ENCODE assay signal across 11 cellular contexts in the genomic region with DNA sequence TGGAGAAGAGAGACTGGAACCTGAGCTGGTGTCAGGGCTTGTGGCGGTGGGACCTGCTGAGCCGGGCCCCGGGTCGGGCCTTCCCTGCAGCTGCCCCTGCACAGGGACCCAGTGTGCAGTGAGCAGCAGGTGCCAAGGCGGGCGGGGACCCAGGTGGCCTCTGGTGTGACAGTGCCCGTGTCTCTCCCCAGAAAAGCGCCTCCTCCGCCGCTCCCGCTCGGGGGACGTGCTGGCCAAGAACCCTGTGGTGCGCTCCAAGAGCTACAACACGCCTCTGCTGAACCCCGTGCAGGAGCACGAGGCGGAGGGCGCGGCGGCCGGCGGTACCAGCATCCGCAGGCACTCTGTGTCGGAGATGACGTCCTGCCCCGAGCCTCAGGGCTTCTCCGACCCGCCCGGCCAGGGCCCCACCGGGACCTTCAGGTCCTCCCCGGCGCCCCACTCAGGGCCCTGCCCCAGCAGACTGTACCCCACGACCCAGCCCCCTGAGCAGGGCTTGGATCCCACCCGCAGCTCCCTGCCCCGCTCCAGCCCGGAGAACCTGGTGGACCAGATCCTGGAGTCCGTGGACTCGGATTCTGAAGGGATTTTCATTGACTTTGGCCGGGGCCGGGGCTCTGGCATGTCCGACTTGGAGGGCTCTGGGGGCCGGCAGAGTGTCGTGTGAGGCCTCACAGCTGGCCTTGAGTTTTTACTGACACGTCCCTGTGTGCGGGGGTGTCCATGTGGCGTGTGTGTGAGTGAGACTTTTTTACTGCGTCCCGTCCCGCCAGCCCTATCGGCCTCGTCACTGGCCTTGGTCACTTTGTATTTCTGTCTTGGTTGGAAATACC. TPM values are rescaled to one million over a fixed set of nuclear protein-coding genes. Genes with fewer than 3 reads are reported as not detected.
A peak's percentile ranks its signal among the peaks of the same experiment; 100 is the strongest.
DNase-seq lines count a peak whose midpoint lies in the region; ATAC-seq, FAIRE-seq and TF ChIP-seq lines count a peak whose summit lies in the region.
"Had no signal": no experiment of that assay in that cellular context is flagged by ENCODE, and none has a peak within 500 bp of the region (broad histone marks: within the 10 kb centered on the region; RNA-seq: fewer than 3 reads in every experiment).

No MANE protein-coding gene starts in this region.

- H2AK5ac ChIP-seq in H1 (ENCODE audit: low read depth, low read length) (no peak overlapping the region), neuronal stem cell (ENCODE audit: low read depth, low read length) (peak overlapping the region; percentile 90)

- H3K9me3 ChIP-seq in H1 (ENCODE audit: insufficient read depth in 2 of 2, low read depth in 1 of 2, low read length in 1 of 2) (no peaks in the 10 kb centered on the region), neuronal stem cell (replicated peaks in 1 of 2; ENCODE audit: control insufficient read depth in 2 of 2, insufficient read depth in 1 of 2, low read depth in 1 of 2, low read length in 2 of 2) (peaks cover 0 to 4% of the 10 kb centered on the region in 2 donors), ascending aorta (no peaks in the 10 kb centered on the region)

- TF ChIP-seq POLR2A in H1 (IDR thresholded peaks at IDR 0.05; ENCODE audit: control extremely low read depth in 1 of 2, low read depth in 2 of 2, low read length in 2 of 2) = no peak

- no peak overlapping the region for H3K4ac ChIP-seq in H1 (replicated peaks; ENCODE audit: insufficient read length, low read depth, low read length)
- H3K4ac ChIP-seq in neuronal stem cell (ENCODE audit: low read length) = no peak overlapping the region

- peaks cover 0 to 14% of the 10 kb centered on the region in 2 experiments for H4K20me1 ChIP-seq in H1 (replicated peaks in 1 of 2; ENCODE audit: control insufficient read depth in 1 of 2, insufficient read depth in 2 of 2, low read length in 2 of 2)

- no peak for TF ChIP-seq RAD21 in H1 (IDR thresholded peaks at IDR 0.05 in 1 of 2, conservative IDR thresholded peaks at IDR 0.05 in 1 of 2; ENCODE audit: low read depth in 2 of 2, low read length in 2 of 2)

- H3K23me2 ChIP-seq in H1 (ENCODE audit: low read depth, low read length) = no peaks in the 10 kb centered on the region

- H2BK120ac ChIP-seq in H1 (replicated peaks; ENCODE audit: low read depth, low read length) (no peak overlapping the region), neuronal stem cell (ENCODE audit: low read depth, low read length) (no peak overlapping the region)

- H4K91ac ChIP-seq in H1 (replicated peaks; ENCODE audit: insufficient read length, low read length) = no peak overlapping the region
- no peak overlapping the region for H4K91ac ChIP-seq in neuronal stem cell (ENCODE audit: low read depth, low read length, poor library complexity)

- peak overlapping the region; percentile 20; the same call in 1 of the 2 replicates for H2BK5ac ChIP-seq in H1 (ENCODE audit: low read depth, low read length)
- H2BK5ac ChIP-seq in neuronal stem cell (ENCODE audit: low read length) = no peak overlapping the region

- H3K14ac ChIP-seq in H1 (ENCODE audit: insufficient read length) = no peak overlapping the region
- H3K14ac ChIP-seq in neuronal stem cell (ENCODE audit: low read length) = peak overlapping the region; percentile 47

- H4K8ac ChIP-seq in H1 (ENCODE audit: extremely low read depth, insufficient read depth, low read length) (no peak overlapping the region), neuronal stem cell (ENCODE audit: low read depth, low read length) (no peak overlapping the region)

- TF ChIP-seq EP300 in H1 (IDR thresholded peaks at IDR 0.05; ENCODE audit: borderline replicate concordance in 1 of 2, low read depth in 2 of 2, low read length in 2 of 2) = no peak

- no peaks in the 10 kb centered on the region for H3K79me1 ChIP-seq in H1 (ENCODE audit: low read depth, low read length)
- H3K79me1 ChIP-seq in neuronal stem cell (ENCODE audit: low read depth, low read length) = no peaks in the 10 kb centered on the region

- H3K4me2 ChIP-seq in H1 (ENCODE audit: insufficient read depth in 1 of 2, low read depth in 2 of 2, low read length in 2 of 2) (no peak overlapping the region), neuronal stem cell (ENCODE audit: insufficient read depth, low read length, poor library complexity, severe bottlenecking) (no peak overlapping the region)
- H3K4me2 ChIP-seq: PC-9 had no signal

- H2BK15ac ChIP-seq in H1 (ENCODE audit: low read length) (peak overlapping the region; percentile 18; the same call in 1 of the 2 replicates), neuronal stem cell (ENCODE audit: low read length) (peak overlapping the region; percentile 37)

- H3K36me3 ChIP-seq in H7 (replicated peaks; ENCODE audit: control insufficient read depth, insufficient read depth, low read length) = no peaks in the 10 kb centered on the region
- H3K36me3 ChIP-seq in H1 (ENCODE audit: control insufficient read depth in 2 of 4, insufficient read depth in 4 of 4, low read length in 3 of 4) = no peaks in the 10 kb centered on the region
- peaks cover 0 to 3% of the 10 kb centered on the region in 2 donors for H3K36me3 ChIP-seq in neuronal stem cell (replicated peaks in 1 of 2; ENCODE audit: control insufficient read depth in 2 of 2, insufficient read depth in 2 of 2, low read length in 2 of 2)
- no peaks in the 10 kb centered on the region for H3K36me3 ChIP-seq in ascending aorta

- TF ChIP-seq CTCF in H1 (IDR thresholded peaks at IDR 0.05; ENCODE audit: control extremely low read depth in 1 of 3, insufficient read depth in 1 of 3, low read depth in 1 of 3, low read length in 3 of 3) (no peak), ascending aorta (IDR thresholded peaks at IDR 0.05) (no peak)

- 96% methylated on average over 25 of the region's 52 CpGs; no CpG with 5 or more reads in 1 of the 2 experiments for WGBS in H1 (ENCODE audit: extremely low coverage in 1 of 2, insufficient coverage in 1 of 2, insufficient read length in 1 of 2, insufficient replicate concordance in 2 of 2, low coverage in 1 of 2, low lambda C conversion rate in 2 of 2, missing lambda C conversion rate in 1 of 2), 2 experiments
- no CpG with 5 or more reads among the region's 52 CpGs for WGBS in neuronal stem cell (ENCODE audit: extremely low coverage in 2 of 2, insufficient read length in 2 of 2, insufficient replicate concordance in 1 of 2), 2 donors

- H3K56ac ChIP-seq in H1 (replicated peaks; ENCODE audit: insufficient read length, low read depth, low read length) = no peak overlapping the region

- H2BK20ac ChIP-seq in H1 (ENCODE audit: low read length) = no peak overlapping the region

- no peak overlapping the region for H2BK12ac ChIP-seq in H1 (ENCODE audit: low read depth, low read length)
- H2BK12ac ChIP-seq in neuronal stem cell (ENCODE audit: low read length) = no peak overlapping the region

- no peaks in the 10 kb centered on the region for H3K79me2 ChIP-seq in H1 (ENCODE audit: control insufficient read depth in 1 of 2, insufficient read depth in 2 of 2, low read length in 2 of 2)

- DNase-seq in COR-L47 (lab: John Stamatoyannopoulos, UW) = peak; percentile 6
- DNase-seq in H7 = peak; percentile 64
- DNase-seq in H1 (ENCODE audit: low read depth in 1 of 2, low spot score in 2 of 2) = peak in 1 of 2 experiments; percentile 55
- DNase-seq in neuronal stem cell (ENCODE audit: low spot score) = no peak
- DNase-seq in ascending aorta (ENCODE audit: low spot score in 2 of 2) = no peak
- DNase-seq: ACHN, NCI-H1436 treated with DMSO at 0.1 percent for 48 hours, NCI-H2227 treated with DMSO at 0.1 percent for 48 hours had no signal

- CTCF ChIA-PET in H1 (lab: Charles Lee; ENCODE audit: partially characterized antibody) = interaction anchor here (0.6 to 9.3 kb wide), 15 partner anchors 9 to 1518 kb away, joined by 3 to 102 read pairs (median 4); partner anchors contain the start of gene ARHGAP8

- H3K18ac ChIP-seq in H1 (ENCODE audit: extremely low read depth, low read length) = no peak overlapping the region
- H3K18ac ChIP-seq in neuronal stem cell (ENCODE audit: low read length) = peak overlapping the region; percentile 38

- no peak overlapping the region for H4K5ac ChIP-seq in H1 (ENCODE audit: insufficient read length, low read depth, low read length)

- POLR2A ChIA-PET in H1 (lab: Charles Lee; ENCODE audit: partially characterized antibody) = interaction anchor here (0.5 to 1.2 kb wide), 2 partner anchors 16 to 110 kb away, joined by 4 read pairs; partner anchors contain the start of gene ARHGAP8

- intact Hi-C loops in ascending aorta (cut with DNase I) = no loop called here

- H3K23ac ChIP-seq in H1 (ENCODE audit: insufficient read length) (no peak overlapping the region), neuronal stem cell (ENCODE audit: low read depth, low read length, poor library complexity) (peak overlapping the region; percentile 89)

- H3K4me1 ChIP-seq in H1 (replicated peaks in 1 of 4; ENCODE audit: control insufficient read depth in 3 of 4, insufficient read depth in 4 of 4, low read length in 3 of 4) (peaks cover 0 to 19% (median 12%) of the 10 kb centered on the region in 4 experiments; a peak in 5 of 7 replicates), neuronal stem cell (ENCODE audit: control insufficient read depth in 2 of 2, insufficient read depth in 1 of 2, low read depth in 1 of 2, low read length in 2 of 2) (peaks cover 0 to 14% of the 10 kb centered on the region in 2 donors), ascending aorta (no peaks in the 10 kb centered on the region)

- H3K9ac ChIP-seq in H1 (replicated peaks in 1 of 4; ENCODE audit: extremely low read depth in 1 of 4, low read depth in 3 of 4, low read length in 3 of 4) = no peak overlapping the region
- H3K9ac ChIP-seq in neuronal stem cell (ENCODE audit: low read depth, low read length, poor library complexity) = no peak overlapping the region

- H3K27ac ChIP-seq in H1 (ENCODE audit: low read depth, low read length) = no peak overlapping the region
- no peak overlapping the region for H3K27ac ChIP-seq in neuronal stem cell (replicated peaks; ENCODE audit: low read length)
- no peak overlapping the region for H3K27ac ChIP-seq in ascending aorta
- H3K27ac ChIP-seq: PC-9 had no signal

- FAIRE-seq in H1 (lab: Jason Lieb, UNC) = no peak

- H2AFZ ChIP-seq in H1 (ENCODE audit: low read length) (no peak overlapping the region), neuronal stem cell (ENCODE audit: low read length) (no peak overlapping the region)
- H2AFZ ChIP-seq: PC-9 had no signal

- ATAC-seq in GM19467 (IDR thresholded peaks at IDR 0.05; ENCODE audit: unreplicated experiment) (no peak), HG03565 (IDR thresholded peaks at IDR 0.05; ENCODE audit: unreplicated experiment) (no peak)

- no peaks in the 10 kb centered on the region for H3K27me3 ChIP-seq in H7 (ENCODE audit: control insufficient read depth, insufficient read depth, low read length)
- H3K27me3 ChIP-seq in H1 (replicated peaks in 1 of 4; ENCODE audit: control insufficient read depth in 3 of 4, extremely low read depth in 1 of 4, insufficient read depth in 3 of 4, low read length in 3 of 4) = no peaks in the 10 kb centered on the region; a peak in 1 of 7 replicates
- peaks cover 0 to 30% (median 0%) of the 10 kb centered on the region in 3 experiments for H3K27me3 ChIP-seq in neuronal stem cell (ENCODE audit: control insufficient read depth in 3 of 3, insufficient read depth in 3 of 3, low read depth in 1 of 3, low read length in 3 of 3)
- no peaks in the 10 kb centered on the region for H3K27me3 ChIP-seq in ascending aorta

- no peak overlapping the region for H3K4me3 ChIP-seq in H7 (ENCODE audit: insufficient read depth, low read depth, low read length)
- H3K4me3 ChIP-seq in H1 (ENCODE audit: extremely low read depth in 1 of 4, insufficient read depth in 2 of 4, low read depth in 3 of 4, low read length in 4 of 4) = no peak overlapping the region
- no peak overlapping the region for H3K4me3 ChIP-seq in neuronal stem cell (ENCODE audit: low read length in 2 of 2)
- no peak overlapping the region for H3K4me3 ChIP-seq in ascending aorta
- H3K4me3 ChIP-seq: PC-9 had no signal

RNA-seq across cellular contexts. Expression of gene ARHGAP8, which starts 15.6 kb away (rescaled TPM):
- total RNA-seq in H7 (2014; rRNA removed; shearing (Covaris generic)) = 24.8 and 28.3 TPM in 2 replicates
- 47.7 and 48.7 TPM in 2 replicates for total RNA-seq in H1 (2021; fragmentation: NEBNext Ultra II Directional; extraction: Animal tissue kit (Norgen Biotek cat#: 25700))
- polyA plus RNA-seq in H1 (2011; rRNA removed) = 35.6 and 55.2 TPM in 2 replicates
- 40.7 TPM for polyA plus RNA-seq in H1 (2011; cell fraction: cytosol; rRNA removed)
- 71.9 TPM for polyA plus RNA-seq in H1 (2011; cell fraction: nucleus; rRNA removed)
- polyA plus RNA-seq in H1 (2012, experiment 1 of 2) = 29.6 to 36.8 TPM (median 35.4 TPM) in 4 replicates
- polyA plus RNA-seq in H1 (2012, experiment 2 of 2) = 25.3 TPM
- 28.1 TPM for polyA plus RNA-seq in H1 (2013, experiment 1 of 2)
- polyA plus RNA-seq in H1 (2013, experiment 2 of 2) = 27.7 TPM
- 28.4 and 34.7 TPM in 2 replicates for polyA minus RNA-seq in H1 (2011; rRNA and poly(A)+ RNA removed)
- 22.0 TPM for polyA minus RNA-seq in H1 (2011; cell fraction: cytosol; rRNA and poly(A)+ RNA removed)
- 33.7 TPM for polyA minus RNA-seq in H1 (2011; cell fraction: nucleus; rRNA and poly(A)+ RNA removed)
- 4.1 TPM for polyA plus RNA-seq in neuronal stem cell (2013, experiment 1 of 2)
- 4.2 TPM for polyA plus RNA-seq in neuronal stem cell (2013, experiment 2 of 2)
- not detected for total RNA-seq in ascending aorta

RNA-seq across cellular contexts. Expression of gene PRR5, which starts 34.8 kb away (rescaled TPM):
- 7.7 and 8.4 TPM in 2 replicates for total RNA-seq in H7 (2014; rRNA removed; shearing (Covaris generic))
- 15.7 and 16.5 TPM in 2 replicates for total RNA-seq in H1 (2021; fragmentation: NEBNext Ultra II Directional; extraction: Animal tissue kit (Norgen Biotek cat#: 25700))
- 25.7 and 36.1 TPM in 2 replicates for polyA plus RNA-seq in H1 (2011; rRNA removed)
- 21.7 TPM for polyA plus RNA-seq in H1 (2011; cell fraction: cytosol; rRNA removed)
- polyA plus RNA-seq in H1 (2011; cell fraction: nucleus; rRNA removed) = 26.9 TPM
- 13.6 to 16.9 TPM (median 16.1 TPM) in 4 replicates for polyA plus RNA-seq in H1 (2012, experiment 1 of 2)
- polyA plus RNA-seq in H1 (2012, experiment 2 of 2) = 15.9 TPM
- 8.9 TPM for polyA plus RNA-seq in H1 (2013, experiment 1 of 2)
- 9.8 TPM for polyA plus RNA-seq in H1 (2013, experiment 2 of 2)
- 13.3 and 16.3 TPM in 2 replicates for polyA minus RNA-seq in H1 (2011; rRNA and poly(A)+ RNA removed)
- 15.0 TPM for polyA minus RNA-seq in H1 (2011; cell fraction: cytosol; rRNA and poly(A)+ RNA removed)
- polyA minus RNA-seq in H1 (2011; cell fraction: nucleus; rRNA and poly(A)+ RNA removed) = 17.1 TPM
- polyA plus RNA-seq in neuronal stem cell (2013, experiment 1 of 2) = 14.6 TPM
- polyA plus RNA-seq in neuronal stem cell (2013, experiment 2 of 2) = 14.4 TPM
- 4.4 TPM for total RNA-seq in ascending aorta

Comparison
In these comparisons a context has a peak if more than half of its experiments do, and no peak if none do; other contexts are left out.
1. DNase-seq: peak in COR-L47 (single experiment) and H7 (single experiment); none in neuronal stem cell (single experiment) and ascending aorta (0 of 2).
2. RNA of gene ARHGAP8, which starts 15.6 kb away (total RNA-seq): 47.7 to 48.7 TPM in H1 and 24.8 to 28.3 TPM in H7; not detected in ascending aorta (single experiment); every median in the first group is over 10 times any median in the second.